Comparison of ENCODE assay signal across 15 cellular contexts in genomic region chr3:102577390-102577789, GRCh38.
DNase-seq lines count a peak whose midpoint lies in the region; ATAC-seq and TF ChIP-seq lines count a peak whose summit lies in the region.
"Had no signal": no experiment of that assay in that cellular context is flagged by ENCODE, and none has a peak within 500 bp of the region (broad histone marks: within the 10 kb centered on the region; RNA-seq: fewer than 3 reads in every experiment).

No MANE protein-coding gene starts in this region.

- CTCF ChIA-PET in activated CD8-positive, alpha-beta T cell treated with anti-CD3 and anti-CD28 coated beads, Interleukin-2, amount 10 ng/mL, durations not matched to agents 7 days and 5 days (lab: Charles Lee), result interaction anchor here (0.8 kb wide), 1 partner anchor 16 kb away, joined by 3 read pairs; no protein-coding TSS in a partner anchor

- H3K4me1 ChIP-seq in body of pancreas, result no peaks in the 10 kb centered on the region

- WGBS in body of pancreas, 2 donors, result 95% methylated on average over 1 of the region's 1 CpG

- no peaks in the 10 kb centered on the region for H3K9me3 Mint-ChIP-seq in activated CD8-positive, alpha-beta T cell treated with anti-CD3 and anti-CD28 coated beads, Interleukin-2, amount 10 ng/mL, durations not matched to agents 7 days and 5 days (ENCODE audit: insufficient read depth)
- H3K9me3 Mint-ChIP-seq: CD4-positive, alpha-beta memory T cell; GM23338; H9 had no signal

- no peaks in the 10 kb centered on the region for H3K9me3 ChIP-seq in body of pancreas

- no peaks in the 10 kb centered on the region for H3K27me3 ChIP-seq in body of pancreas

- no peaks in the 10 kb centered on the region for H3K36me3 ChIP-seq in body of pancreas (replicated peaks in 1 of 2; ENCODE audit: insufficient read depth in 1 of 2, low read depth in 2 of 2)

- H3K36me3 Mint-ChIP-seq in activated CD8-positive, alpha-beta T cell treated with anti-CD3 and anti-CD28 coated beads, Interleukin-2, amount 10 ng/mL, durations not matched to agents 7 days and 5 days (ENCODE audit: low read depth), result no peaks in the 10 kb centered on the region
- H3K36me3 Mint-ChIP-seq: CD4-positive, alpha-beta memory T cell had no signal

- TF ChIP-seq CTCF in 22Rv1 (IDR thresholded peaks at IDR 0.05) (no peak), LNCaP clone FGC (IDR thresholded peaks at IDR 0.05; ENCODE audit: control insufficient read depth, extremely low read depth, insufficient read depth) (no peak), VCaP (conservative IDR thresholded peaks at IDR 0.05) (no peak), body of pancreas (IDR thresholded peaks at IDR 0.05) (no peak)

- DNase-seq in LNCaP clone FGC (ENCODE audit: low read depth) (peak; percentile 98), NCI-H187 (lab: John Stamatoyannopoulos, UW) (no peak), body of pancreas (no peak)
- no peak for DNase-seq in activated CD8-positive, alpha-beta T cell treated with anti-CD3 and anti-CD28 coated beads, Interleukin-2, amount 10 ng/mL, durations not matched to agents 7 days and 5 days
- DNase-seq: C1 segment of cervical spinal cord; Calu3; CD4-positive, alpha-beta memory T cell; COR-L47; DMS53; GF-D8; H9 had no signal

- no peak for TF ChIP-seq POLR2A in body of pancreas (IDR thresholded peaks at IDR 0.05)

- peaks cover 2% of the 10 kb centered on the region for H3K27me3 Mint-ChIP-seq in activated CD8-positive, alpha-beta T cell treated with anti-CD3 and anti-CD28 coated beads, Interleukin-2, amount 10 ng/mL, durations not matched to agents 7 days and 5 days (ENCODE audit: low read depth)
- H3K27me3 Mint-ChIP-seq: CD4-positive, alpha-beta memory T cell had no signal

- POLR2A ChIA-PET in activated CD8-positive, alpha-beta T cell treated with anti-CD3 and anti-CD28 coated beads, Interleukin-2, amount 10 ng/mL, durations not matched to agents 7 days and 5 days (lab: Charles Lee), result no interaction called here

- no peak overlapping the region for H3K4me3 Mint-ChIP-seq in activated CD8-positive, alpha-beta T cell treated with anti-CD3 and anti-CD28 coated beads, Interleukin-2, amount 10 ng/mL, durations not matched to agents 7 days and 5 days
- H3K4me3 Mint-ChIP-seq: CD4-positive, alpha-beta memory T cell; GM23338; H9 had no signal

- H3K27ac Mint-ChIP-seq in activated CD8-positive, alpha-beta T cell treated with anti-CD3 and anti-CD28 coated beads, Interleukin-2, amount 10 ng/mL, durations not matched to agents 7 days and 5 days, result no peak overlapping the region
- H3K27ac Mint-ChIP-seq: CD4-positive, alpha-beta memory T cell; GM23338; H9 had no signal

- no peak overlapping the region for H3K4me3 ChIP-seq in LNCaP clone FGC (ENCODE audit: low read depth, low read length)
- no peak overlapping the region for H3K4me3 ChIP-seq in body of pancreas
- H3K4me3 ChIP-seq: GM23338 had no signal

- intact Hi-C loops in body of pancreas (cut with DNase I), result no loop called here

- H3K4me1 Mint-ChIP-seq in activated CD8-positive, alpha-beta T cell treated with anti-CD3 and anti-CD28 coated beads, Interleukin-2, amount 10 ng/mL, durations not matched to agents 7 days and 5 days (ENCODE audit: low read depth), result no peaks in the 10 kb centered on the region
- H3K4me1 Mint-ChIP-seq: CD4-positive, alpha-beta memory T cell; GM23338 had no signal

- no peak for ATAC-seq in activated CD8-positive, alpha-beta T cell treated with anti-CD3 and anti-CD28 coated beads, Interleukin-2, amount 10 ng/mL, durations not matched to agents 7 days and 5 days
- no peak for ATAC-seq in body of pancreas
- ATAC-seq: GM23338, HCT116 had no signal

- peak overlapping the region; percentile 90 for H3K27ac ChIP-seq in 22Rv1
- H3K27ac ChIP-seq in VCaP, result peak overlapping the region; percentile 80
- no peak overlapping the region for H3K27ac ChIP-seq in body of pancreas

Comparison
In these comparisons a context has a peak if more than half of its experiments do, and no peak if none do; other contexts are left out.
1. H3K27ac ChIP-seq: peak in 22Rv1 (single experiment) and VCaP (single experiment); none in body of pancreas (0 of 4).